ENCODE assay signal across 1 cellular context in genomic region chr10:33009244-33010131, GRCh38.
TF ChIP-seq lines count a peak whose summit lies in the region.

No MANE protein-coding gene starts in this region.

TF ChIP-seq in H1, 55 proteins besides CTCF, POLR2A, EP300 and RAD21:
- no peak for TF ChIP-seq TBP (IDR thresholded peaks at IDR 0.05; ENCODE audit: low read depth, low read length)
- no peak for TF ChIP-seq NRF1 (IDR thresholded peaks at IDR 0.05; ENCODE audit: low read depth, low read length)
- no peak for TF ChIP-seq E2F6 (IDR thresholded peaks at IDR 0.05)
- no peak for TF ChIP-seq HDAC2 (IDR thresholded peaks at IDR 0.05; ENCODE audit: borderline replicate concordance in 1 of 2, low read depth in 2 of 2, low read length in 2 of 2)
- TF ChIP-seq RFX5 (IDR thresholded peaks at IDR 0.05; ENCODE audit: borderline replicate concordance, low read depth, low read length), result no peak
- TF ChIP-seq TCF12 (IDR thresholded peaks at IDR 0.05; ENCODE audit: low read depth, low read length), result no peak
- no peak for TF ChIP-seq USF2 (IDR thresholded peaks at IDR 0.05; ENCODE audit: low read length)
- TF ChIP-seq NANOG (IDR thresholded peaks at IDR 0.05; ENCODE audit: insufficient read depth, low read depth, low read length, poor library complexity, severe bottlenecking), result no peak
- TF ChIP-seq POLR2AphosphoS5 (IDR thresholded peaks at IDR 0.05; ENCODE audit: low read depth, low read length), result no peak
- TF ChIP-seq KDM4A (IDR thresholded peaks at IDR 0.05; ENCODE audit: low read depth, low read length, severe bottlenecking), result no peak
- no peak for TF ChIP-seq KDM1A (IDR thresholded peaks at IDR 0.05; ENCODE audit: borderline replicate concordance, low read length)
- no peak for TF ChIP-seq JUN (IDR thresholded peaks at IDR 0.05; ENCODE audit: low read depth, low read length)
- no peak for TF ChIP-seq HDAC6 (IDR thresholded peaks at IDR 0.05; ENCODE audit: low read depth, low read length)
- TF ChIP-seq TAF7 (optimal IDR thresholded peaks at IDR 0.05; ENCODE audit: borderline replicate concordance, low read depth, low read length), result no peak
